Comparison of ENCODE assay signal across 12 cellular contexts in genomic region chr4:155208258-155209054, GRCh38. TPM values are rescaled to one million over a fixed set of nuclear protein-coding genes. Genes with fewer than 3 reads are reported as not detected.
DNase-seq lines count a peak whose midpoint lies in the region; ATAC-seq and TF ChIP-seq lines count a peak whose summit lies in the region.
"Had no signal": no experiment of that assay in that cellular context is flagged by ENCODE, and none has a peak within 500 bp of the region (broad histone marks: within the 10 kb centered on the region; RNA-seq: fewer than 3 reads in every experiment).

NPY2R (plus strand) TSS chr4:155208636; CDS start chr4:155213940, 5,304 bp downstream.

- no peaks in the 10 kb centered on the region for H3K4me1 ChIP-seq in mammary epithelial cell (ENCODE audit: insufficient read depth, low read length)
- H3K4me1 ChIP-seq in muscle layer of colon (ENCODE audit: insufficient read depth, low read length), result peaks cover 6% of the 10 kb centered on the region
- peaks cover 0 to 12% (median 5%) of the 10 kb centered on the region in 4 donors for H3K4me1 ChIP-seq in transverse colon
- H3K4me1 ChIP-seq: SJCRH30 had no signal

- WGBS in mammary epithelial cell (ENCODE audit: low coverage, missing lambda C conversion rate), result 31% methylated on average over 12 of the region's 55 CpGs
- WGBS in transverse colon (ENCODE audit: low coverage in 1 of 2), 2 donors, result 16% methylated on average over 54 of the region's 55 CpGs; no CpG with 5 or more reads in 1 of the 2 donors

- BruUV-seq in MCF 10A (replicated peaks; lab: Mats Ljungman, UMichigan) (no TSS peak), mammary epithelial cell (replicated peaks; lab: Mats Ljungman, UMichigan) (no TSS peak)

- H3K9me3 ChIP-seq in mammary epithelial cell (replicated peaks; ENCODE audit: insufficient read depth, low read length), result no peaks in the 10 kb centered on the region
- H3K9me3 ChIP-seq in muscle layer of colon (ENCODE audit: low read length), result no peaks in the 10 kb centered on the region
- no peaks in the 10 kb centered on the region for H3K9me3 ChIP-seq in transverse colon
- H3K9me3 ChIP-seq: SJCRH30 had no signal

- intact Hi-C loops in MCF 10A (cut with micrococcal nuclease), result no loop called here
- intact Hi-C loops in mammary epithelial cell (cut with micrococcal nuclease), result no loop called here
- intact Hi-C loops in transverse colon (cut with DNase I; ENCODE audit: low total_unique reads), result no loop called here

- TF ChIP-seq EP300 in transverse colon (IDR thresholded peaks at IDR 0.05; ENCODE audit: low read depth), result no peak

- H2AFZ ChIP-seq in mammary epithelial cell (ENCODE audit: low read depth, low read length), result no peak within 1 kb of the TSS

- H3K27me3 ChIP-seq in mammary epithelial cell (ENCODE audit: insufficient read depth, low read length) (peaks cover 26% of the 10 kb centered on the region), muscle layer of colon (ENCODE audit: control insufficient read depth in 1 of 2, insufficient read depth in 2 of 2, low read length in 2 of 2) (peaks cover 10 to 24% of the 10 kb centered on the region in 2 donors), transverse colon (peaks cover 59% of the 10 kb centered on the region)
- H3K27me3 ChIP-seq: SJCRH30 had no signal

- dilution Hi-C loops in mammary epithelial cell (cut with HindIII; ENCODE audit: low sequenced_read_pairs), result no loop called here

- TF ChIP-seq POLR2A in transverse colon (IDR thresholded peaks at IDR 0.05), result no peak

- H3K9me3 Mint-ChIP-seq in MCF 10A (ENCODE audit: unreplicated experiment), result no peaks in the 10 kb centered on the region
- H3K9me3 Mint-ChIP-seq: activated CD4-positive, alpha-beta memory T cell treated with anti-CD3 and anti-CD28 coated beads for 36 hours had no signal

- no peaks in the 10 kb centered on the region for H4K20me1 ChIP-seq in mammary epithelial cell (ENCODE audit: insufficient read depth, low read length)

- CTCF ChIA-PET in MCF 10A (lab: Yijun Ruan, JAX) (no interaction called here), mammary epithelial cell (lab: Charles Lee; ENCODE audit: low non-redundant PET) (no interaction called here)

- H3K9ac ChIP-seq in mammary epithelial cell (ENCODE audit: insufficient read depth, low read length) (no peak within 1 kb of the TSS), muscle layer of colon (ENCODE audit: low read length) (no peak within 1 kb of the TSS)

- no peak within 1 kb of the TSS for H3K27ac Mint-ChIP-seq in MCF 10A (ENCODE audit: low read depth, unreplicated experiment)
- H3K27ac Mint-ChIP-seq: activated CD4-positive, alpha-beta memory T cell treated with anti-CD3 and anti-CD28 coated beads for 36 hours had no signal

- TF ChIP-seq CTCF in MCF 10A (IDR thresholded peaks at IDR 0.05; ENCODE audit: unreplicated experiment) (no peak), mammary epithelial cell (conservative IDR thresholded peaks at IDR 0.05 in 1 of 2, IDR thresholded peaks at IDR 0.05 in 1 of 2; ENCODE audit: extremely low read depth in 1 of 2, insufficient read depth in 1 of 2, low read depth in 1 of 2, low read length in 2 of 2) (no peak), epithelial cell of proximal tubule (conservative IDR thresholded peaks at IDR 0.05; ENCODE audit: low read depth, low read length) (no peak), transverse colon (IDR thresholded peaks at IDR 0.05) (no peak)

- H3K27ac ChIP-seq in mammary epithelial cell (ENCODE audit: insufficient read depth, low read depth, low read length) (no peak within 1 kb of the TSS), muscle layer of colon (ENCODE audit: low read depth, low read length) (no peak within 1 kb of the TSS), transverse colon (no peak within 1 kb of the TSS)
- H3K27ac ChIP-seq: SJCRH30 had no signal

- DNase-seq in MCF 10A (ENCODE audit: unreplicated experiment) (no peak), mammary epithelial cell (no peak), epithelial cell of proximal tubule (ENCODE audit: low read depth) (no peak), transverse colon (peak; percentile 7), NAMALWA (ENCODE audit: low spot score) (no peak), inferior parietal cortex (ENCODE audit: extremely low spot score) (no peak)
- DNase-seq: activated CD4-positive, alpha-beta memory T cell treated with anti-CD3 and anti-CD28 coated beads for 36 hours; hippocampal formation; NCI-H1436; SJCRH30 had no signal

- no peak within 1 kb of the TSS for H3K4me2 ChIP-seq in mammary epithelial cell (ENCODE audit: insufficient read depth, low read depth, low read length)

- no peaks in the 10 kb centered on the region for H3K36me3 Mint-ChIP-seq in MCF 10A (ENCODE audit: insufficient read depth, unreplicated experiment)
- H3K36me3 Mint-ChIP-seq: activated CD4-positive, alpha-beta memory T cell treated with anti-CD3 and anti-CD28 coated beads for 36 hours had no signal

- no peaks in the 10 kb centered on the region for H3K4me1 Mint-ChIP-seq in MCF 10A (ENCODE audit: insufficient read depth, unreplicated experiment)

- peak within 1 kb of the TSS; percentile 50 for H3K4me3 Mint-ChIP-seq in MCF 10A (ENCODE audit: unreplicated experiment)
- H3K4me3 Mint-ChIP-seq: activated CD4-positive, alpha-beta memory T cell treated with anti-CD3 and anti-CD28 coated beads for 36 hours had no signal

- no peak within 1 kb of the TSS for H3K4me3 ChIP-seq in mammary epithelial cell (replicated peaks in 1 of 3; ENCODE audit: insufficient read depth in 1 of 3, low read depth in 2 of 3, low read length in 3 of 3)
- H3K4me3 ChIP-seq in epithelial cell of proximal tubule (ENCODE audit: low read depth, low read length), result peak within 1 kb of the TSS; percentile 37
- H3K4me3 ChIP-seq in muscle layer of colon (ENCODE audit: low read depth in 1 of 2, low read length in 2 of 2), result peak within 1 kb of the TSS; percentile 20 to 42
- H3K4me3 ChIP-seq in transverse colon, result peak within 1 kb of the TSS in 3 of 4 donors; percentile 12 to 33 (median 22)
- H3K4me3 ChIP-seq: SJCRH30 had no signal

- POLR2A ChIA-PET in MCF 10A (lab: Yijun Ruan, JAX), result no interaction called here

- H3K79me2 ChIP-seq in mammary epithelial cell (ENCODE audit: insufficient read depth, low read length), result no peaks in the 10 kb centered on the region

- no peaks in the 10 kb centered on the region for H3K27me3 Mint-ChIP-seq in MCF 10A (ENCODE audit: insufficient read depth, unreplicated experiment)

- ATAC-seq in GM18498 (IDR thresholded peaks at IDR 0.05; ENCODE audit: unreplicated experiment), result no peak

- H3K36me3 ChIP-seq in mammary epithelial cell (ENCODE audit: insufficient read depth, low read length), result no peaks in the 10 kb centered on the region
- H3K36me3 ChIP-seq in muscle layer of colon (ENCODE audit: insufficient read depth, low read length), result no peaks in the 10 kb centered on the region
- H3K36me3 ChIP-seq in transverse colon, result no peaks in the 10 kb centered on the region
- H3K36me3 ChIP-seq: SJCRH30 had no signal

- in situ Hi-C loops in mammary epithelial cell (cut with MboI; ENCODE audit: low sequenced_read_pairs in 2 of 2), result no loop called here
- in situ Hi-C loops in transverse colon (cut with MboI; ENCODE audit: low pct_ligation_motif_present in 1 of 4, low pct_unique_long_range_greater_than_20kb in 1 of 4, low sequenced_read_pairs in 3 of 4), result no loop called here

RNA-seq across cellular contexts. Expression of gene NPY2R, which starts in this region (rescaled TPM):
- total RNA-seq in MCF 10A (2022) (not detected in 2 replicates), mammary epithelial cell (not detected), epithelial cell of proximal tubule (not detected in 2 replicates), transverse colon (1 to 10 TPM in 1 of 4 donors, under 1 TPM in 2, not detected in 1; 0.64 to 9.3 (median 1.00) TPM)
- not detected for polyA plus RNA-seq in mammary epithelial cell
- not detected for polyA minus RNA-seq in mammary epithelial cell
- total RNA-seq: activated CD4-positive, alpha-beta memory T cell treated with anti-CD3 and anti-CD28 coated beads for 36 hours; SJCRH30 had no signal

Comparison
In these comparisons a context has a peak if more than half of its experiments do, and no peak if none do; other contexts are left out.
1. H3K4me3 ChIP-seq: peak in epithelial cell of proximal tubule (single experiment), muscle layer of colon (2 of 2) and transverse colon (3 of 4); none in mammary epithelial cell (0 of 3).